1 cellular context compared by ENCODE assay signal in the genomic region with DNA sequence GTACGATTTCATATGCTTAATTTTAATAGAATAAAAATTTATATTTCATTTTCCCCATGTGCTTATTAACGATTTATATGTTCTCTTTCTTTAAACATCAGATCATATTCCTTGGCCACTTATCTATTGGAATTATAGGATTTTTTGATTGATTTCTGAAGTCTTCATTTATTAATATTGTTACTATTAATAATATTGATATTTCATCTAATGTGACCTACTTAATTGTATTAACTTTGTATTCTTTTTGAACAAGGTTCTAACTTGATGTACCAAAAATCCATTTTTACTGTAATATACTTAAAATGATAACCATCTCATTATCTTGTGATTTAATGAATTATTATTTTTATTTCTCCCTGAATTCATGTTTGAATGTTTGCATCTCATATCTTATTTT. TPM values are rescaled to one million over a fixed set of nuclear protein-coding genes. Genes with fewer than 3 reads are reported as not detected.
"Had no signal": no experiment of that assay in that cellular context is flagged by ENCODE, and none has a peak within 500 bp of the region (broad histone marks: within the 10 kb centered on the region; RNA-seq: fewer than 3 reads in every experiment).

No MANE protein-coding gene starts in this region.

RNA-seq across cellular contexts. Expression of gene POMZP3, which starts 48.7 kb away (rescaled TPM):
- total RNA-seq: G401 had no signal
